Comparison of ENCODE assay signal across 14 cellular contexts in genomic region chr5:112669328-112669963, GRCh38.
"Had no signal": no experiment of that assay in that cellular context is flagged by ENCODE, and none has a peak within 500 bp of the region (broad histone marks: within the 10 kb centered on the region; RNA-seq: fewer than 3 reads in every experiment).

No MANE protein-coding gene starts in this region.

- H3K4me3 Mint-ChIP-seq: activated CD8-positive, alpha-beta memory T cell treated with anti-CD3 and anti-CD28 coated beads, Interleukin-2, amount 10 ng/mL, durations not matched to agents 7 days and 5 days; activated naive CD4-positive, alpha-beta T cell treated with anti-CD3 and anti-CD28 coated beads, Interleukin-2, amount 10 ng/mL, durations not matched to agents 7 days and 5 days; activated T-cell treated with anti-CD3 and anti-CD28 coated beads, Interleukin-2, amount 50 U/mL, for 24 hours; memory B cell; natural killer cell; stimulated activated naive B cell treated with anti-CD40 and anti-IgM and Interleukin-4, amounts not matched to agents 10 μg/mL and 1 μg/mL and 100 μg/mL, for 72 hours had no signal

- H3K9me3 Mint-ChIP-seq: activated naive CD4-positive, alpha-beta T cell treated with anti-CD3 and anti-CD28 coated beads, Interleukin-2, amount 10 ng/mL, durations not matched to agents 7 days and 5 days; activated T-cell treated with anti-CD3 and anti-CD28 coated beads, Interleukin-2, amount 50 U/mL, for 24 hours; memory B cell; natural killer cell; stimulated activated naive B cell treated with anti-CD40 and anti-IgM and Interleukin-4, amounts not matched to agents 10 μg/mL and 1 μg/mL and 100 μg/mL, for 72 hours had no signal

- DNase-seq: activated CD4-positive, alpha-beta T cell treated with anti-CD3 and anti-CD28 coated beads, Interleukin-2, amount 50 U/mL, for 48 hours; activated CD8-positive, alpha-beta memory T cell treated with anti-CD3 and anti-CD28 coated beads, Interleukin-2, amount 10 ng/mL, durations not matched to agents 7 days and 5 days; activated naive CD4-positive, alpha-beta T cell treated with anti-CD3 and anti-CD28 coated beads, Interleukin-2, amount 10 ng/mL, durations not matched to agents 7 days and 5 days; activated T-cell treated with anti-CD3 and anti-CD28 coated beads, Interleukin-2, amount 50 U/mL, for 24 hours; heart right ventricle; kidney; left lung; natural killer cell; ovary; stimulated activated naive B cell treated with anti-CD40 and anti-IgM and Interleukin-4, amounts not matched to agents 10 μg/mL and 1 μg/mL and 100 μg/mL, for 72 hours; T-helper 9 cell; tibial artery; uterus had no signal

- H3K4me1 Mint-ChIP-seq: activated CD8-positive, alpha-beta memory T cell treated with anti-CD3 and anti-CD28 coated beads, Interleukin-2, amount 10 ng/mL, durations not matched to agents 7 days and 5 days; activated naive CD4-positive, alpha-beta T cell treated with anti-CD3 and anti-CD28 coated beads, Interleukin-2, amount 10 ng/mL, durations not matched to agents 7 days and 5 days; memory B cell; natural killer cell; stimulated activated naive B cell treated with anti-CD40 and anti-IgM and Interleukin-4, amounts not matched to agents 10 μg/mL and 1 μg/mL and 100 μg/mL, for 72 hours had no signal

- H3K36me3 Mint-ChIP-seq: activated CD8-positive, alpha-beta memory T cell treated with anti-CD3 and anti-CD28 coated beads, Interleukin-2, amount 10 ng/mL, durations not matched to agents 7 days and 5 days; activated naive CD4-positive, alpha-beta T cell treated with anti-CD3 and anti-CD28 coated beads, Interleukin-2, amount 10 ng/mL, durations not matched to agents 7 days and 5 days; memory B cell; natural killer cell; stimulated activated naive B cell treated with anti-CD40 and anti-IgM and Interleukin-4, amounts not matched to agents 10 μg/mL and 1 μg/mL and 100 μg/mL, for 72 hours had no signal

- H3K27ac Mint-ChIP-seq: activated CD8-positive, alpha-beta memory T cell treated with anti-CD3 and anti-CD28 coated beads, Interleukin-2, amount 10 ng/mL, durations not matched to agents 7 days and 5 days; activated naive CD4-positive, alpha-beta T cell treated with anti-CD3 and anti-CD28 coated beads, Interleukin-2, amount 10 ng/mL, durations not matched to agents 7 days and 5 days; activated T-cell treated with anti-CD3 and anti-CD28 coated beads, Interleukin-2, amount 50 U/mL, for 24 hours; memory B cell; natural killer cell; stimulated activated naive B cell treated with anti-CD40 and anti-IgM and Interleukin-4, amounts not matched to agents 10 μg/mL and 1 μg/mL and 100 μg/mL, for 72 hours had no signal
